In the genomic region with DNA sequence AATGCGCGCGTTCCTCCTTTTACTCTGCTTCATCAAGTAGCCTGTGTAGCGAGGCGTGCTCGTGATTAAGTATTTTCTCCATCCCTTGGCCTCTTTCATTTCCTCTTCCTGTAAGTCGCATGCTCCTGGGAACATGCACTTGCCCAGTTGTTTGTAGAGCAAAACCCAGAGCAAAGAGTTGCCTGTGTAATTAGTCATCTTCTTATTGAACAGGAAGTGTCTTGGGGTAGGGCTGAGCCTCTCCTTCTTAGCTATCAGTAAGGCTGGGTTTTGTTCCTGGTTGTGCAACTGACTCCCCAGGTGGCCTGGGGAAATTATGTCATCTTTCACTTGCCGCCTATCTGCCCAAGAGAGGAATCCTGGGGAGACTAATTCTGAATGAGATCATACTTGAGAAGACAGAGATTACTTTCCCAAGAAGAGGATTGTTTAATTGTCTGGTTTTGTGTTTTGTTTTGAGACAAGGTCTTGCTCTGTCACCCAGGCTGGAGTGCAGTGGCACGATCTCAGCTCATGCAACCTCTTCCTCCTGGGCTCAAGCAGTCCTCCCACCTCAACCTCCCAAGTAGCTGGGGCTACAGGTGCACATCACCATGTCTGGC, we compare ENCODE assay signal across 8 cellular contexts. TPM values are rescaled to one million over a fixed set of nuclear protein-coding genes. Genes with fewer than 3 reads are reported as not detected.
A peak's percentile ranks its signal among the peaks of the same experiment; 100 is the strongest.
DNase-seq lines count a peak whose midpoint lies in the region; ATAC-seq, FAIRE-seq and TF ChIP-seq lines count a peak whose summit lies in the region.

No MANE protein-coding gene starts in this region.

- H3K27ac ChIP-seq in colonic mucosa = peak overlapping the region; percentile 71

- DNase-seq in Caki2 (ENCODE audit: low read depth) = peak; percentile 98
- DNase-seq in GM19239 (ENCODE audit: insufficient read length, low spot score) = peak; percentile 73
- DNase-seq in RPMI7951 (ENCODE audit: low read depth) = peak; percentile 72
- DNase-seq in colonic mucosa = peak; percentile 77
- no peak for DNase-seq in naive B cell
- DNase-seq in nucleus accumbens (lab: John Stamatoyannopoulos, UW) = no peak
- DNase-seq in NCI-H1930 (lab: John Stamatoyannopoulos, UW) = no peak

- peak overlapping the region in 1 of 8 donors; percentile 24 for H3K4me3 Mint-ChIP-seq in naive B cell

- peaks cover 6% of the 10 kb centered on the region for H3K4me1 ChIP-seq in colonic mucosa

- in situ Hi-C loops in Caki2 (cut with HindIII; ENCODE audit: low pct_unique_long_range_greater_than_20kb, low sequenced_read_pairs) = no loop called here

- H3K27me3 ChIP-seq in colonic mucosa = no peaks in the 10 kb centered on the region

- H3K36me3 Mint-ChIP-seq in naive B cell = no peaks in the 10 kb centered on the region

- intact Hi-C loops in colonic mucosa (cut with DNase I) = no loop called here

- ATAC-seq in HG03135 (IDR thresholded peaks at IDR 0.05; ENCODE audit: unreplicated experiment) (peak; percentile 97), naive B cell (ENCODE audit: low read depth in 2 of 2) (peak; percentile 47 to 65)

- TF ChIP-seq CTCF in colonic mucosa (IDR thresholded peaks at IDR 0.05) = no peak

- peaks cover 0 to 8% (median 5%) of the 10 kb centered on the region in 3 donors for H3K4me1 Mint-ChIP-seq in naive B cell

- H3K9me3 ChIP-seq in colonic mucosa = no peaks in the 10 kb centered on the region

- peak; percentile 99 for FAIRE-seq in GM19239 (lab: Jason Lieb, UNC)

- H3K27ac Mint-ChIP-seq in naive B cell = peak overlapping the region in 2 of 6 donors; percentile 16 to 40

- H3K36me3 ChIP-seq in colonic mucosa = no peaks in the 10 kb centered on the region

- H3K27me3 Mint-ChIP-seq in naive B cell = peaks cover 0 to 4% (median 0%) of the 10 kb centered on the region in 3 donors

- H3K9ac ChIP-seq in colonic mucosa (ENCODE audit: low read depth in 2 of 2, low read length in 2 of 2) = peak overlapping the region in 1 of 2 donors; percentile 62

- H3K4me3 ChIP-seq in colonic mucosa = no peak overlapping the region

- H3K9me3 Mint-ChIP-seq in naive B cell = no peaks in the 10 kb centered on the region

RNA-seq across cellular contexts. Expression of gene LIPH, which starts 14.9 kb away (rescaled TPM):
- total RNA-seq in Caki2 (2014; rRNA removed; shearing (Covaris generic); ENCODE audit: low replicate concordance) = 14.8 and 23.9 TPM in 2 replicates
- total RNA-seq in RPMI7951 (2014; rRNA removed; shearing (Covaris generic)) = not detected in 2 replicates
- total RNA-seq in colonic mucosa = 100 to 1,000 TPM in 1 of 2 donors, 10 to 100 TPM in 1; 58.3 to 104 TPM
- under 1 TPM in 1 of 6 donors, not detected in 5; 0.20 TPM for polyA plus RNA-seq in naive B cell (ENCODE audit: low read depth in 6 of 6)

RNA-seq across cellular contexts. Expression of gene TMEM41A, which starts 38.6 kb away (rescaled TPM):
- 22.9 and 23.0 TPM in 2 replicates for total RNA-seq in Caki2 (2014; rRNA removed; shearing (Covaris generic); ENCODE audit: low replicate concordance)
- 9.4 and 11.9 TPM in 2 replicates for total RNA-seq in RPMI7951 (2014; rRNA removed; shearing (Covaris generic))
- 10 to 100 TPM; 14.8 to 22.4 TPM for total RNA-seq in colonic mucosa
- polyA plus RNA-seq in naive B cell (ENCODE audit: low read depth in 6 of 6) = 10 to 100 TPM; 13.8 to 24.1 (median 18.7) TPM

RNA-seq across cellular contexts. Expression of gene SENP2, which starts 48.6 kb away (rescaled TPM):
- total RNA-seq in Caki2 (2014; rRNA removed; shearing (Covaris generic); ENCODE audit: low replicate concordance) = 5.1 and 28.4 TPM in 2 replicates
- 20.1 and 30.6 TPM in 2 replicates for total RNA-seq in RPMI7951 (2014; rRNA removed; shearing (Covaris generic))
- total RNA-seq in colonic mucosa = 10 to 100 TPM; 28.6 to 30.3 TPM
- 10 to 100 TPM; 19.7 to 36.7 (median 28.0) TPM for polyA plus RNA-seq in naive B cell (ENCODE audit: low read depth in 6 of 6)

Comparison
In these comparisons a context has a peak if more than half of its experiments do, and no peak if none do; other contexts are left out.
1. DNase-seq: peak in Caki2 (single experiment), GM19239 (single experiment), RPMI7951 (single experiment) and colonic mucosa (single experiment); none in naive B cell (single experiment), nucleus accumbens (0 of 56) and NCI-H1930 (0 of 2).
2. RNA of gene LIPH, which starts 14.9 kb away (total RNA-seq): 58.3 to 104 TPM in colonic mucosa and 14.8 to 23.9 TPM in Caki2; not detected in RPMI7951; every median in the first group is over 10 times any median in the second.